ENCODE assay signal across 1 cellular context in genomic region chr18:48581206-48581605, GRCh38.
TF ChIP-seq lines count a peak whose summit lies in the region.

No MANE protein-coding gene starts in this region.

TF ChIP-seq in HepG2, 621 proteins besides CTCF, POLR2A, EP300 and RAD21 (continued from another document):
- no peak for TF ChIP-seq ZNF142 (CRISPR knock-in tag; IDR thresholded peaks at IDR 0.05)
- TF ChIP-seq ELF3 (CRISPR knock-in tag; IDR thresholded peaks at IDR 0.05), result no peak
- no peak for TF ChIP-seq SOX6 (IDR thresholded peaks at IDR 0.05)
- TF ChIP-seq SOX6 (CRISPR knock-in tag; IDR thresholded peaks at IDR 0.05), result 0 out of 2 replicates have a peak, but pooled peaks have one; percentile 19
- no peak for TF ChIP-seq KDM1A (CRISPR knock-in tag; IDR thresholded peaks at IDR 0.05)
- TF ChIP-seq HIVEP1 (CRISPR knock-in tag; IDR thresholded peaks at IDR 0.05), result no peak
- peak; percentile 75 for TF ChIP-seq HNF4A (CRISPR knock-in tag; IDR thresholded peaks at IDR 0.05)
- TF ChIP-seq KLF6 (CRISPR knock-in tag; IDR thresholded peaks at IDR 0.05), result no peak
- peak; percentile 82 for TF ChIP-seq CEBPG (CRISPR knock-in tag; IDR thresholded peaks at IDR 0.05)
- TF ChIP-seq ZSCAN25 (CRISPR knock-in tag; IDR thresholded peaks at IDR 0.05), result no peak
- no peak for TF ChIP-seq ZNF281 (CRISPR knock-in tag; IDR thresholded peaks at IDR 0.05; ENCODE audit: borderline replicate concordance)
- TF ChIP-seq HHEX (CRISPR knock-in tag; IDR thresholded peaks at IDR 0.05), result no peak
- no peak for TF ChIP-seq ZNF432 (CRISPR knock-in tag; IDR thresholded peaks at IDR 0.05; ENCODE audit: borderline replicate concordance)
- TF ChIP-seq HIC2 (CRISPR knock-in tag; IDR thresholded peaks at IDR 0.05; ENCODE audit: low read depth), result no peak
- peak; percentile 67; the same call in 1 of the 2 replicates for TF ChIP-seq NCOR1 (IDR thresholded peaks at IDR 0.05; ENCODE audit: borderline replicate concordance, low read length)
- no peak for TF ChIP-seq SRY (CRISPR knock-in tag; IDR thresholded peaks at IDR 0.05)
- no peak for TF ChIP-seq TBX3 (IDR thresholded peaks at IDR 0.05; ENCODE audit: borderline replicate concordance)
- no peak for TF ChIP-seq YY1 (IDR thresholded peaks at IDR 0.05; ENCODE audit: insufficient read depth, insufficient replicate concordance, low read depth, low read length)
- TF ChIP-seq ZNF687 (CRISPR knock-in tag; IDR thresholded peaks at IDR 0.05), result no peak
- TF ChIP-seq PLSCR1 (CRISPR knock-in tag; IDR thresholded peaks at IDR 0.05; ENCODE audit: borderline replicate concordance), result no peak
- TF ChIP-seq MIER3 (CRISPR knock-in tag; IDR thresholded peaks at IDR 0.05; ENCODE audit: borderline replicate concordance), result no peak
- no peak for TF ChIP-seq ZNF121 (CRISPR knock-in tag; IDR thresholded peaks at IDR 0.05)
- no peak for TF ChIP-seq CERS6 (CRISPR knock-in tag; IDR thresholded peaks at IDR 0.05)
- no peak for TF ChIP-seq ASH2L (IDR thresholded peaks at IDR 0.05; ENCODE audit: insufficient read length, low read depth, low read length)
- TF ChIP-seq FLYWCH1 (CRISPR knock-in tag; IDR thresholded peaks at IDR 0.05), result no peak
- no peak for TF ChIP-seq U2AF1 (optimal IDR thresholded peaks at IDR 0.05; ENCODE audit: low read depth, low read length)
- peak; percentile 59 for TF ChIP-seq GATAD2A (CRISPR knock-in tag; IDR thresholded peaks at IDR 0.05)
- TF ChIP-seq TCF7L2 (IDR thresholded peaks at IDR 0.05; ENCODE audit: low read depth, low read length), result no peak
